ENCODE assay signal across 29 cellular contexts in the genomic region with DNA sequence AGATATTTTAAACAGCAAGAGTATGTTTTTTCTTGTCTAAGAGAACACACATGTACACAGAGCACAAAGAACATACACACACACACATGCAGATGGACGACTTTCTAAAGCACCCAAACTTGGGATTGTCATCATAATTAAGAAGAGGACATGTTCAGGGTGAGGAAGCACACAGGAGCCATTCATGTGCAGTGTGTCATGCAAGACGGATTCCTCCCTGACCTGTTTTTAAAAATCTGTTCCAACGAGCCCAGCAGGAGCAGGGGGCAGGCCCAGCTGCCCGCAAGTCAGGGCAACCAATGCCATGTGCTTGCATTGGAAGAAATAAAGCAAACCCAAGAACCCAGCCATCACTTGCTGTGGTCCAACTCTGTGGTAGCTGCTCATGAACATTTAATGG.
"Had no signal": no experiment of that assay in that cellular context is flagged by ENCODE, and none has a peak within 500 bp of the region (broad histone marks: within the 10 kb centered on the region; RNA-seq: fewer than 3 reads in every experiment).

No MANE protein-coding gene starts in this region.

- H3K27me3 Mint-ChIP-seq: activated naive CD8-positive, alpha-beta T cell treated with anti-CD3 and anti-CD28 coated beads, Interleukin-2, amount 10 ng/mL, durations not matched to agents 7 days and 5 days had no signal

- H3K9me3 ChIP-seq: colonic mucosa, esophagus squamous epithelium, gastroesophageal sphincter had no signal

- H3K9me3 Mint-ChIP-seq: activated CD4-positive, alpha-beta memory T cell treated with anti-CD3 and anti-CD28 coated beads, Interleukin-2, amount 10 ng/mL, durations not matched to agents 7 days and 5 days; activated naive CD4-positive, alpha-beta T cell treated with anti-CD3 and anti-CD28 coated beads, Interleukin-2, amount 10 ng/mL, durations not matched to agents 7 days and 5 days; activated naive CD8-positive, alpha-beta T cell treated with anti-CD3 and anti-CD28 coated beads, Interleukin-2, amount 10 ng/mL, durations not matched to agents 7 days and 5 days had no signal

- H3K36me3 Mint-ChIP-seq: activated naive CD4-positive, alpha-beta T cell treated with anti-CD3 and anti-CD28 coated beads, Interleukin-2, amount 10 ng/mL, durations not matched to agents 7 days and 5 days; activated naive CD8-positive, alpha-beta T cell treated with anti-CD3 and anti-CD28 coated beads, Interleukin-2, amount 10 ng/mL, durations not matched to agents 7 days and 5 days; WTC11 had no signal

- H3K4me1 ChIP-seq: colonic mucosa, esophagus squamous epithelium, gastroesophageal sphincter, heart right ventricle had no signal

- H3K4me3 ChIP-seq: colonic mucosa, esophagus squamous epithelium, gastroesophageal sphincter, heart right ventricle had no signal

- DNase-seq: activated CD4-positive, alpha-beta memory T cell treated with anti-CD3 and anti-CD28 coated beads, Interleukin-2, amount 10 ng/mL, durations not matched to agents 7 days and 5 days; activated CD4-positive, alpha-beta T cell treated with anti-CD3 and anti-CD28 coated beads for 1 hour; activated CD4-positive, alpha-beta T cell treated with anti-CD3 and anti-CD28 coated beads for 4 hours; activated CD4-positive, alpha-beta T cell treated with anti-CD3 and anti-CD28 coated beads, Interleukin-2, amount 10 ng/mL, durations not matched to agents 7 days and 5 days; activated CD4-positive, alpha-beta T cell treated with anti-CD3 and anti-CD28 coated beads, Interleukin-2, amount 50 U/mL, for 4 hours; activated CD8-positive, alpha-beta memory T cell treated with anti-CD3 and anti-CD28 coated beads, Interleukin-2, amount 50 U/mL, for 48 hours; activated gamma-delta T cell; activated naive CD4-positive, alpha-beta T cell; activated naive CD4-positive, alpha-beta T cell treated with anti-CD3 and anti-CD28 coated beads, Interleukin-2, amount 10 ng/mL, durations not matched to agents 7 days and 5 days; activated naive CD8-positive, alpha-beta T cell treated with anti-CD3 and anti-CD28 coated beads, Interleukin-2, amount 10 ng/mL, durations not matched to agents 7 days and 5 days; activated T-cell treated with anti-CD3 and anti-CD28 coated beads for 4 hours; activated T-cell treated with anti-CD3 and anti-CD28 coated beads, Interleukin-2, amount 50 U/mL, for 24 hours; activated T-cell treated with anti-CD3 and anti-CD28 coated beads, Interleukin-2, amount 50 U/mL, for 72 hours; amniotic stem cell; anterior cingulate cortex; brain microvascular endothelial cell; colonic mucosa; effector CD8-positive, alpha-beta T cell; esophagus squamous epithelium; foreskin melanocyte; heart right ventricle; T-helper 1 cell; T-helper 17 cell had no signal

- ATAC-seq: activated naive CD4-positive, alpha-beta T cell treated with anti-CD3 and anti-CD28 coated beads, Interleukin-2, amount 50 U/mL, for 72 hours; activated T-cell treated with anti-CD3 and anti-CD28 coated beads, Interleukin-2, amount 50 U/mL, for 72 hours; gastroesophageal sphincter; heart right ventricle; T-helper 17 cell; WTC11 had no signal

- H3K36me3 ChIP-seq: brain microvascular endothelial cell, colonic mucosa, esophagus squamous epithelium, gastroesophageal sphincter, heart right ventricle had no signal

- H3K27ac Mint-ChIP-seq: activated CD4-positive, alpha-beta memory T cell treated with anti-CD3 and anti-CD28 coated beads, Interleukin-2, amount 10 ng/mL, durations not matched to agents 7 days and 5 days; activated CD4-positive, alpha-beta T cell treated with anti-CD3 and anti-CD28 coated beads, Interleukin-2, amount 10 ng/mL, durations not matched to agents 7 days and 5 days; activated naive CD4-positive, alpha-beta T cell treated with anti-CD3 and anti-CD28 coated beads, Interleukin-2, amount 10 ng/mL, durations not matched to agents 7 days and 5 days; activated naive CD4-positive, alpha-beta T cell treated with anti-CD3 and anti-CD28 coated beads, Interleukin-2, amount 50 U/mL, for 72 hours; activated naive CD8-positive, alpha-beta T cell treated with anti-CD3 and anti-CD28 coated beads, Interleukin-2, amount 10 ng/mL, durations not matched to agents 7 days and 5 days; activated T-cell treated with anti-CD3 and anti-CD28 coated beads, Interleukin-2, amount 50 U/mL, for 24 hours; activated T-cell treated with anti-CD3 and anti-CD28 coated beads, Interleukin-2, amount 50 U/mL, for 72 hours; T-helper 17 cell; T-helper 2 cell treated with Interferon-gamma antibody and Interleukin-4, amounts not matched to agents 5 μg/mL and 100 μg/mL, for 36 hours; WTC11 had no signal

- H3K27ac ChIP-seq: brain microvascular endothelial cell, colonic mucosa, esophagus squamous epithelium, gastroesophageal sphincter, heart right ventricle, VCaP had no signal

- H3K27me3 ChIP-seq: brain microvascular endothelial cell, colonic mucosa, gastroesophageal sphincter had no signal

- H3K4me3 Mint-ChIP-seq: activated CD4-positive, alpha-beta memory T cell treated with anti-CD3 and anti-CD28 coated beads, Interleukin-2, amount 10 ng/mL, durations not matched to agents 7 days and 5 days; activated CD4-positive, alpha-beta T cell treated with anti-CD3 and anti-CD28 coated beads, Interleukin-2, amount 10 ng/mL, durations not matched to agents 7 days and 5 days; activated naive CD4-positive, alpha-beta T cell treated with anti-CD3 and anti-CD28 coated beads, Interleukin-2, amount 10 ng/mL, durations not matched to agents 7 days and 5 days; activated naive CD8-positive, alpha-beta T cell treated with anti-CD3 and anti-CD28 coated beads, Interleukin-2, amount 10 ng/mL, durations not matched to agents 7 days and 5 days; activated T-cell treated with anti-CD3 and anti-CD28 coated beads, Interleukin-2, amount 50 U/mL, for 24 hours; activated T-cell treated with anti-CD3 and anti-CD28 coated beads, Interleukin-2, amount 50 U/mL, for 72 hours; central memory CD8-positive, alpha-beta T cell; T-helper 2 cell treated with Interferon-gamma antibody and Interleukin-4, amounts not matched to agents 5 μg/mL and 100 μg/mL, for 36 hours; WTC11 had no signal

- H3K4me1 Mint-ChIP-seq: activated CD4-positive, alpha-beta memory T cell treated with anti-CD3 and anti-CD28 coated beads, Interleukin-2, amount 10 ng/mL, durations not matched to agents 7 days and 5 days; activated CD4-positive, alpha-beta T cell treated with anti-CD3 and anti-CD28 coated beads, Interleukin-2, amount 10 ng/mL, durations not matched to agents 7 days and 5 days; activated naive CD4-positive, alpha-beta T cell treated with anti-CD3 and anti-CD28 coated beads, Interleukin-2, amount 10 ng/mL, durations not matched to agents 7 days and 5 days; activated naive CD8-positive, alpha-beta T cell treated with anti-CD3 and anti-CD28 coated beads, Interleukin-2, amount 10 ng/mL, durations not matched to agents 7 days and 5 days; central memory CD8-positive, alpha-beta T cell; T-helper 17 cell; WTC11 had no signal
